In genomic region chr17:81838753-81839255, GRCh38 we compare ENCODE assay signal across 27 cellular contexts. TPM values are rescaled to one million over a fixed set of nuclear protein-coding genes. Genes with fewer than 3 reads are reported as not detected.
DNase-seq lines count a peak whose midpoint lies in the region; ATAC-seq, FAIRE-seq and TF ChIP-seq lines count a peak whose summit lies in the region.
"Had no signal": no experiment of that assay in that cellular context is flagged by ENCODE, and none has a peak within 500 bp of the region (broad histone marks: within the 10 kb centered on the region; RNA-seq: fewer than 3 reads in every experiment).

No MANE protein-coding gene starts in this region.

- no peaks in the 10 kb centered on the region for H3K4me1 Mint-ChIP-seq in activated naive CD8-positive, alpha-beta T cell treated with anti-CD3 and anti-CD28 coated beads for 36 hours

- H3K36me3 ChIP-seq in HEK293 (ENCODE audit: control insufficient read depth in 2 of 2, insufficient read depth in 1 of 2, low read length in 2 of 2): peaks cover 0 to 19% of the 10 kb centered on the region in 2 experiments; a peak in 2 of 3 replicates
- peaks cover 12% of the 10 kb centered on the region; the same call in 2 of the 3 replicates for H3K36me3 ChIP-seq in K562 (ENCODE audit: control insufficient read depth, insufficient read depth, low read length)
- H3K36me3 ChIP-seq in psoas muscle (ENCODE audit: insufficient read depth in 1 of 2, low read depth in 1 of 2): peaks cover 3 to 15% of the 10 kb centered on the region in 2 donors
- H3K36me3 ChIP-seq: colonic mucosa had no signal

- H3K36me3 Mint-ChIP-seq in activated naive CD8-positive, alpha-beta T cell treated with anti-CD3 and anti-CD28 coated beads for 36 hours: peaks cover 6% of the 10 kb centered on the region

- H3K9me1 ChIP-seq in K562 (ENCODE audit: control insufficient read depth, insufficient read depth, low read length): no peaks in the 10 kb centered on the region

- no peak overlapping the region for H3K27ac Mint-ChIP-seq in activated naive CD8-positive, alpha-beta T cell treated with anti-CD3 and anti-CD28 coated beads for 36 hours
- H3K27ac Mint-ChIP-seq: CD8-positive, alpha-beta memory T cell; naive thymus-derived CD4-positive, alpha-beta T cell; T-helper 1 cell treated with Interleukin-12 subunit alpha and Interleukin-12 subunit beta and Interleukin-4 antibody, amounts not matched to agents 30 μg/mL and 1 μg/mL, for 36 hours had no signal

- in situ Hi-C loops in K562 (cut with MboI): no loop called here

- H3K4me3 Mint-ChIP-seq in activated naive CD8-positive, alpha-beta T cell treated with anti-CD3 and anti-CD28 coated beads for 36 hours: no peak overlapping the region
- H3K4me3 Mint-ChIP-seq: CD8-positive, alpha-beta memory T cell; naive thymus-derived CD4-positive, alpha-beta T cell; T-helper 1 cell treated with Interleukin-12 subunit alpha and Interleukin-12 subunit beta and Interleukin-4 antibody, amounts not matched to agents 30 μg/mL and 1 μg/mL, for 36 hours had no signal

- intact Hi-C loops in K562 (cut with micrococcal nuclease) (no loop called here), psoas muscle (cut with DNase I) (no loop called here)

- H2AFZ ChIP-seq in K562 (ENCODE audit: low read depth, low read length): peak overlapping the region; percentile 73
- H2AFZ ChIP-seq: PC-9 had no signal

- TF ChIP-seq EP300 in K562 (IDR thresholded peaks at IDR 0.05; ENCODE audit: low read length): no peak

- DNase-seq in K562 (ENCODE audit: extremely low read depth in 1 of 4, low spot score in 3 of 4): no peak
- DNase-seq in psoas muscle: no peak
- no peak for DNase-seq in GM03348 (ENCODE audit: low spot score)
- no peak for DNase-seq in activated naive CD8-positive, alpha-beta T cell treated with anti-CD3 and anti-CD28 coated beads for 36 hours
- DNase-seq: activated CD4-positive, alpha-beta T cell treated with anti-CD3 and anti-CD28 coated beads, Interleukin-2, amount 50 U/mL, for 4 hours; activated effector memory CD4-positive, alpha-beta T cell treated with Interleukin-2 at 50 U/mL for 16 hours; brain microvascular endothelial cell; CD8-positive, alpha-beta memory T cell; colonic mucosa; KBM-7; left cardiac atrium; mesenchymal stem cell; naive thymus-derived CD4-positive, alpha-beta T cell; NCI-H1930; NCI-H2227 treated with DMSO at 0.1 percent for 48 hours; NCI-H748 treated with DMSO at 0.1 percent for 48 hours; PC-9; stimulated activated CD4-positive, alpha-beta T cell treated with anti-CD3 and anti-CD28 coated beads, Interleukin-4, amount 100 ng/mL, for 1 hour; stimulated activated naive CD8-positive, alpha-beta T cell treated with anti-CD3 and anti-CD28 coated beads, Interleukin-15, Interleukin-2, amounts not matched to agents 100 U/mL and 50 U/mL, for 24 hours; transverse colon had no signal

- TF ChIP-seq CTCF in HEK293 (tag by site-specific recombination; IDR thresholded peaks at IDR 0.05) (no peak), K562 (IDR thresholded peaks at IDR 0.05 in 2 of 3, conservative IDR thresholded peaks at IDR 0.05 in 1 of 3; ENCODE audit: insufficient read depth in 2 of 3, low read depth in 1 of 3, low read length in 3 of 3) (no peak), psoas muscle (IDR thresholded peaks at IDR 0.05) (no peak)

- TF ChIP-seq RAD21 in K562 (CRISPR knock-in tag; conservative IDR thresholded peaks at IDR 0.05 in 1 of 2, IDR thresholded peaks at IDR 0.05 in 1 of 2): no peak

- H3K4me1 ChIP-seq in HEK293 (ENCODE audit: control insufficient read depth, insufficient read depth, low read length): no peaks in the 10 kb centered on the region
- H3K4me1 ChIP-seq in K562 (replicated peaks in 1 of 2; ENCODE audit: control insufficient read depth in 2 of 2, insufficient read depth in 2 of 2, low read length in 2 of 2): peaks cover 14 to 59% of the 10 kb centered on the region in 2 experiments; a peak in 4 of 5 replicates
- H3K4me1 ChIP-seq in psoas muscle: peaks cover 70% of the 10 kb centered on the region
- H3K4me1 ChIP-seq: colonic mucosa had no signal

- H3K27ac ChIP-seq in HEK293 (ENCODE audit: extremely low read depth, low read depth, low read length) (no peak overlapping the region), K562 (ENCODE audit: extremely low read depth, low read depth, low read length) (no peak overlapping the region), psoas muscle (peak overlapping the region; percentile 98)
- H3K27ac ChIP-seq: brain microvascular endothelial cell, colonic mucosa, PC-9, transverse colon had no signal

- 30% methylated on average over 15 of the region's 17 CpGs for WGBS in K562 (ENCODE audit: insufficient coverage, low coverage, missing lambda C conversion rate)
- WGBS in psoas muscle, 3 donors: 16 to 23% (median 18%) methylated on average over 17 of the region's 17 CpGs

- H3K27me3 ChIP-seq in K562 (ENCODE audit: control insufficient read depth in 2 of 2, insufficient read depth in 2 of 2, low read length in 2 of 2) (no peaks in the 10 kb centered on the region), psoas muscle (ENCODE audit: insufficient read depth in 3 of 3, low read length in 2 of 3) (no peaks in the 10 kb centered on the region)
- H3K27me3 ChIP-seq: brain microvascular endothelial cell, colonic mucosa, transverse colon had no signal

- no peaks in the 10 kb centered on the region for H3K27me3 Mint-ChIP-seq in activated naive CD8-positive, alpha-beta T cell treated with anti-CD3 and anti-CD28 coated beads for 36 hours
- H3K27me3 Mint-ChIP-seq: naive thymus-derived CD4-positive, alpha-beta T cell had no signal

- peak; percentile 32 for FAIRE-seq in K562 (lab: Jason Lieb, UNC)
- FAIRE-seq: endometrium, H54 had no signal

- H3K4me2 ChIP-seq in K562 (ENCODE audit: insufficient read depth, low read length): no peak overlapping the region; the same call in 1 of the 2 replicates
- H3K4me2 ChIP-seq: PC-9, smooth muscle cell had no signal

- peaks cover 12% of the 10 kb centered on the region for H4K20me1 ChIP-seq in K562 (replicated peaks; ENCODE audit: control insufficient read depth, insufficient read depth, low read length)

- ATAC-seq in K562 (no peak), psoas muscle (no peak), GM19463 (IDR thresholded peaks at IDR 0.05; ENCODE audit: unreplicated experiment) (no peak)
- ATAC-seq: left cardiac atrium; naive thymus-derived CD4-positive, alpha-beta T cell; stimulated activated naive CD8-positive, alpha-beta T cell treated with anti-CD3 and anti-CD28 coated beads, Interleukin-15, Interleukin-2, amounts not matched to agents 100 U/mL and 50 U/mL, for 24 hours had no signal

- no peaks in the 10 kb centered on the region for H3K9me3 Mint-ChIP-seq in activated naive CD8-positive, alpha-beta T cell treated with anti-CD3 and anti-CD28 coated beads for 36 hours
- H3K9me3 Mint-ChIP-seq: CD8-positive, alpha-beta memory T cell; naive thymus-derived CD4-positive, alpha-beta T cell; T-helper 1 cell treated with Interleukin-12 subunit alpha and Interleukin-12 subunit beta and Interleukin-4 antibody, amounts not matched to agents 30 μg/mL and 1 μg/mL, for 36 hours had no signal

- TF ChIP-seq POLR2A in K562 (conservative IDR thresholded peaks at IDR 0.05): no peak

- no peaks in the 10 kb centered on the region for H3K9me3 ChIP-seq in HEK293 (ENCODE audit: control insufficient read depth, insufficient read depth, low read depth, low read length)
- no peaks in the 10 kb centered on the region for H3K9me3 ChIP-seq in K562 (replicated peaks; ENCODE audit: control insufficient read depth, insufficient read depth, low read depth, low read length)
- no peaks in the 10 kb centered on the region for H3K9me3 ChIP-seq in psoas muscle
- H3K9me3 ChIP-seq: colonic mucosa, transverse colon had no signal

- BruUV-seq in K562 (replicated peaks; lab: Mats Ljungman, UMichigan): no TSS peak

- H3K9ac ChIP-seq in K562 (ENCODE audit: insufficient read depth in 1 of 2, low read depth in 2 of 2, low read length in 2 of 2): peak overlapping the region in 1 of 2 experiments; percentile 89; a peak in 2 of 4 replicates

- CTCF ChIA-PET in HEK293 (lab: Yijun Ruan, JAX) (no interaction called here), K562 (lab: Yijun Ruan, JAX; ENCODE audit: low intra/inter-chr PET ratio) (no interaction called here)

- H3K79me2 ChIP-seq in K562 (ENCODE audit: control insufficient read depth, insufficient read depth, low read length): peaks cover 9% of the 10 kb centered on the region; the same call in 2 of the 3 replicates

- H3K4me3 ChIP-seq in HEK293 (ENCODE audit: low read depth, low read length) (no peak overlapping the region), K562 (no peak overlapping the region), psoas muscle (peak overlapping the region; percentile 20)
- H3K4me3 ChIP-seq: colonic mucosa, PC-9, smooth muscle cell, transverse colon had no signal

- POLR2A ChIA-PET in HEK293 (lab: Yijun Ruan, JAX) (interaction anchor here (1.2 to 1.4 kb wide), 2 partner anchors 19 to 136 kb away, joined by 3 to 4 read pairs; partner anchors contain the start of gene MRPL12), K562 (lab: Yijun Ruan, JAX) (interaction anchor here (0.6 to 8.0 kb wide), 2 partner anchors 15 to 274 kb away, joined by 3 to 85 read pairs; no protein-coding TSS in a partner anchor)

RNA-seq across cellular contexts. Expression of gene PPP1R27, which starts 4.0 kb away (rescaled TPM):
- 0.65 TPM in 1 of 2 replicates, not detected in the other for total RNA-seq in K562 (2011; cell fraction: chromatin; rRNA removed; ENCODE audit: low replicate concordance)
- total RNA-seq in K562 (2011; cell fraction: nucleolus; rRNA removed): 2.4 and 3.2 TPM in 2 replicates
- total RNA-seq in K562 (2011; cell fraction: nucleoplasm; rRNA removed): 0.81 and 0.99 TPM in 2 replicates
- total RNA-seq in K562 (2014; rRNA removed): 6.2 and 6.9 TPM in 2 replicates
- 0.26 and 0.29 TPM in 2 replicates for total RNA-seq in K562 (2014; rRNA removed; fragmentation: Illumina TruSeq; extraction: Trizol)
- 0.47 and 0.68 TPM in 2 replicates for total RNA-seq in K562 (2015; rRNA removed; fragmentation: Illumina TruSeq; extraction: Trizol)
- 2.1 and 2.3 TPM in 2 replicates for total RNA-seq in K562 (2021)
- polyA plus RNA-seq in K562 (2011; rRNA removed): 1.2 and 1.5 TPM in 2 replicates
- 1.9 and 10.6 TPM in 2 replicates for polyA plus RNA-seq in K562 (2011; cell fraction: cytosol; rRNA removed)
- polyA plus RNA-seq in K562 (2011; cell fraction: nucleus; rRNA removed): 0.65 and 2.8 TPM in 2 replicates
- polyA plus RNA-seq in K562 (2012): 0.32 and 2.5 TPM in 2 replicates
- polyA plus RNA-seq in K562 (2014; fragmentation: Illumina TruSeq; extraction: Trizol): 0.95 and 2.1 TPM in 2 replicates
- not detected for polyA plus RNA-seq in K562 (2014; fragmentation: Nextera tagmentation; extraction: Ambion mirVana)
- 4.2 and 5.2 TPM in 2 replicates for polyA plus RNA-seq in K562 (2014; rRNA removed)
- polyA minus RNA-seq in K562 (2011; rRNA and poly(A)+ RNA removed): 1.6 TPM in 1 of 2 replicates, not detected in the other
- 2.7 TPM in 1 of 2 replicates, not detected in the other for polyA minus RNA-seq in K562 (2011; cell fraction: cytosol; rRNA and poly(A)+ RNA removed)
- polyA minus RNA-seq in K562 (2011; cell fraction: nucleus; rRNA and poly(A)+ RNA removed): 0.40 TPM in 1 of 2 replicates, not detected in the other
- 1,000 to 10,000 TPM in 3 of 4 donors, 100 to 1,000 TPM in 1; 976 to 2,217 (median 1,286) TPM for total RNA-seq in psoas muscle
- polyA plus RNA-seq in psoas muscle: 100 to 1,000 TPM; 296 to 661 (median 603) TPM
- total RNA-seq in activated naive CD8-positive, alpha-beta T cell treated with anti-CD3 and anti-CD28 coated beads for 36 hours: not detected
- total RNA-seq: CD8-positive, alpha-beta memory T cell; colonic mucosa; left cardiac atrium; naive thymus-derived CD4-positive, alpha-beta T cell; PC-9; posterior vena cava had no signal
- polyA plus RNA-seq: CD8-positive, alpha-beta memory T cell had no signal

RNA-seq across cellular contexts. Expression of gene MCRIP1, which starts 5.7 kb away (rescaled TPM):
- 12.2 and 29.2 TPM in 2 replicates for total RNA-seq in K562 (2011; cell fraction: chromatin; rRNA removed; ENCODE audit: low replicate concordance)
- total RNA-seq in K562 (2011; cell fraction: nucleolus; rRNA removed): 23.2 and 24.1 TPM in 2 replicates
- 15.3 and 17.0 TPM in 2 replicates for total RNA-seq in K562 (2011; cell fraction: nucleoplasm; rRNA removed)
- total RNA-seq in K562 (2014; rRNA removed): 35.8 and 45.4 TPM in 2 replicates
- total RNA-seq in K562 (2014; rRNA removed; fragmentation: Illumina TruSeq; extraction: Trizol): 1.5 and 1.7 TPM in 2 replicates
- 21.5 and 25.4 TPM in 2 replicates for total RNA-seq in K562 (2015; rRNA removed; fragmentation: Illumina TruSeq; extraction: Trizol)
- total RNA-seq in K562 (2021): 32.8 and 36.0 TPM in 2 replicates
- polyA plus RNA-seq in K562 (2011; rRNA removed): 9.7 and 14.8 TPM in 2 replicates
- 25.9 and 79.2 TPM in 2 replicates for polyA plus RNA-seq in K562 (2011; cell fraction: cytosol; rRNA removed)
- 19.1 and 36.8 TPM in 2 replicates for polyA plus RNA-seq in K562 (2011; cell fraction: nucleus; rRNA removed)
- 21.3 and 72.4 TPM in 2 replicates for polyA plus RNA-seq in K562 (2012)
- 6.6 and 24.6 TPM in 2 replicates for polyA plus RNA-seq in K562 (2014; fragmentation: Illumina TruSeq; extraction: Trizol)
- 1 to 10 TPM in 1 of 2 experiments, under 1 TPM in 1; 0.39 to 1.4 TPM for polyA plus RNA-seq in K562 (2014; fragmentation: Nextera tagmentation; extraction: Ambion mirVana)
- polyA plus RNA-seq in K562 (2014; rRNA removed): 24.0 and 35.5 TPM in 2 replicates
- polyA minus RNA-seq in K562 (2011; rRNA and poly(A)+ RNA removed): 2.3 and 3.0 TPM in 2 replicates
- polyA minus RNA-seq in K562 (2011; cell fraction: cytosol; rRNA and poly(A)+ RNA removed): 14.8 and 15.9 TPM in 2 replicates
- 3.0 and 4.7 TPM in 2 replicates for polyA minus RNA-seq in K562 (2011; cell fraction: nucleus; rRNA and poly(A)+ RNA removed)
- total RNA-seq in psoas muscle: 10 to 100 TPM; 20.5 to 47.6 (median 25.7) TPM
- polyA plus RNA-seq in psoas muscle: 100 to 1,000 TPM in 1 of 3 donors, 10 to 100 TPM in 2; 45.1 to 187 (median 57.1) TPM
- 10 to 100 TPM; 45.4 to 48.4 TPM for total RNA-seq in activated naive CD8-positive, alpha-beta T cell treated with anti-CD3 and anti-CD28 coated beads for 36 hours

RNA-seq across cellular contexts. Expression of gene P4HB, which starts 21.5 kb away (rescaled TPM):
- 722 and 1,069 TPM in 2 replicates for total RNA-seq in K562 (2011; cell fraction: chromatin; rRNA removed; ENCODE audit: low replicate concordance)
- total RNA-seq in K562 (2011; cell fraction: nucleolus; rRNA removed): 564 and 610 TPM in 2 replicates
- total RNA-seq in K562 (2011; cell fraction: nucleoplasm; rRNA removed): 598 and 659 TPM in 2 replicates
- total RNA-seq in K562 (2014; rRNA removed) (587 and 588 TPM in 2 replicates), K562 (2014; rRNA removed; fragmentation: Illumina TruSeq; extraction: Trizol) (296 and 325 TPM in 2 replicates), K562 (2015; rRNA removed; fragmentation: Illumina TruSeq; extraction: Trizol) (404 and 420 TPM in 2 replicates), K562 (2021) (437 and 446 TPM in 2 replicates), psoas muscle (100 to 1,000 TPM; 244 to 361 (median 296) TPM)
- polyA plus RNA-seq in K562 (2011; rRNA removed) (75.9 and 116 TPM in 2 replicates), K562 (2014; fragmentation: Illumina TruSeq; extraction: Trizol) (645 and 729 TPM in 2 replicates), K562 (2014; fragmentation: Nextera tagmentation; extraction: Ambion mirVana) (10 to 100 TPM in 1 of 2 experiments, 1 to 10 TPM in 1; 4.4 to 14.9 TPM), K562 (2014; rRNA removed) (181 and 191 TPM in 2 replicates), psoas muscle (100 to 1,000 TPM; 236 to 384 (median 267) TPM)
- 46.6 and 61.5 TPM in 2 replicates for polyA plus RNA-seq in K562 (2011; cell fraction: cytosol; rRNA removed)
- polyA plus RNA-seq in K562 (2011; cell fraction: nucleus; rRNA removed): 192 and 245 TPM in 2 replicates
- polyA plus RNA-seq in K562 (2012): 600 and 818 TPM in 2 replicates
- 66.8 and 103 TPM in 2 replicates for polyA minus RNA-seq in K562 (2011; rRNA and poly(A)+ RNA removed)
- polyA minus RNA-seq in K562 (2011; cell fraction: cytosol; rRNA and poly(A)+ RNA removed): 123 and 191 TPM in 2 replicates
- 89.0 and 193 TPM in 2 replicates for polyA minus RNA-seq in K562 (2011; cell fraction: nucleus; rRNA and poly(A)+ RNA removed)
- 100 to 1,000 TPM; 395 to 405 TPM for total RNA-seq in activated naive CD8-positive, alpha-beta T cell treated with anti-CD3 and anti-CD28 coated beads for 36 hours

RNA-seq across cellular contexts. Expression of gene ARHGDIA, which starts 32.3 kb away (rescaled TPM):
- 54.5 and 180 TPM in 2 replicates for total RNA-seq in K562 (2011; cell fraction: chromatin; rRNA removed; ENCODE audit: low replicate concordance)
- total RNA-seq in K562 (2011; cell fraction: nucleolus; rRNA removed): 155 and 173 TPM in 2 replicates
- total RNA-seq in K562 (2011; cell fraction: nucleoplasm; rRNA removed): 62.4 and 82.4 TPM in 2 replicates
- 110 and 146 TPM in 2 replicates for total RNA-seq in K562 (2014; rRNA removed)
- 39.8 and 58.3 TPM in 2 replicates for total RNA-seq in K562 (2014; rRNA removed; fragmentation: Illumina TruSeq; extraction: Trizol)
- 105 and 107 TPM in 2 replicates for total RNA-seq in K562 (2015; rRNA removed; fragmentation: Illumina TruSeq; extraction: Trizol)
- total RNA-seq in K562 (2021): 321 and 340 TPM in 2 replicates
- 23.4 and 33.4 TPM in 2 replicates for polyA plus RNA-seq in K562 (2011; rRNA removed)
- 25.4 and 72.4 TPM in 2 replicates for polyA plus RNA-seq in K562 (2011; cell fraction: cytosol; rRNA removed)
- polyA plus RNA-seq in K562 (2011; cell fraction: nucleus; rRNA removed): 85.3 and 131 TPM in 2 replicates
- polyA plus RNA-seq in K562 (2012): 235 and 249 TPM in 2 replicates
- 129 and 227 TPM in 2 replicates for polyA plus RNA-seq in K562 (2014; fragmentation: Illumina TruSeq; extraction: Trizol)
- polyA plus RNA-seq in K562 (2014; fragmentation: Nextera tagmentation; extraction: Ambion mirVana): 10 to 100 TPM in 1 of 2 experiments, 1 to 10 TPM in 1; 9.6 to 11.2 TPM
- 97.6 and 114 TPM in 2 replicates for polyA plus RNA-seq in K562 (2014; rRNA removed)
- 8.6 and 11.9 TPM in 2 replicates for polyA minus RNA-seq in K562 (2011; rRNA and poly(A)+ RNA removed)
- 45.1 and 68.4 TPM in 2 replicates for polyA minus RNA-seq in K562 (2011; cell fraction: cytosol; rRNA and poly(A)+ RNA removed)
- 61.9 and 68.2 TPM in 2 replicates for polyA minus RNA-seq in K562 (2011; cell fraction: nucleus; rRNA and poly(A)+ RNA removed)
- total RNA-seq in psoas muscle: 100 to 1,000 TPM in 3 of 4 donors, 10 to 100 TPM in 1; 88.3 to 192 (median 160) TPM
- 100 to 1,000 TPM in 2 of 3 donors, 10 to 100 TPM in 1; 79.1 to 268 (median 100) TPM for polyA plus RNA-seq in psoas muscle
- 100 to 1,000 TPM; 556 to 594 TPM for total RNA-seq in activated naive CD8-positive, alpha-beta T cell treated with anti-CD3 and anti-CD28 coated beads for 36 hours

RNA-seq across cellular contexts. Expression of gene GCGR, which starts 34.9 kb away (rescaled TPM):
- not detected in 2 replicates for total RNA-seq in K562 (2011; cell fraction: chromatin; rRNA removed; ENCODE audit: low replicate concordance)
- total RNA-seq in K562 (2011; cell fraction: nucleolus; rRNA removed): not detected in 2 replicates
- total RNA-seq in K562 (2011; cell fraction: nucleoplasm; rRNA removed): not detected in 2 replicates
- total RNA-seq in K562 (2014; rRNA removed) (not detected in 2 replicates), K562 (2014; rRNA removed; fragmentation: Illumina TruSeq; extraction: Trizol) (not detected in 2 replicates), K562 (2015; rRNA removed; fragmentation: Illumina TruSeq; extraction: Trizol) (not detected in 2 replicates), K562 (2021) (not detected in 2 replicates), psoas muscle (not detected)
- polyA plus RNA-seq in K562 (2011; rRNA removed) (not detected in 2 replicates), K562 (2014; fragmentation: Illumina TruSeq; extraction: Trizol) (not detected in 2 replicates), K562 (2014; fragmentation: Nextera tagmentation; extraction: Ambion mirVana) (not detected), K562 (2014; rRNA removed) (not detected in 2 replicates), psoas muscle (under 1 TPM in 2 of 3 donors, not detected in 1; 0.03 to 0.08 TPM)
- polyA plus RNA-seq in K562 (2011; cell fraction: cytosol; rRNA removed): not detected in 2 replicates
- polyA plus RNA-seq in K562 (2011; cell fraction: nucleus; rRNA removed): not detected in 2 replicates
- not detected in 2 replicates for polyA plus RNA-seq in K562 (2012)
- not detected in 2 replicates for polyA minus RNA-seq in K562 (2011; rRNA and poly(A)+ RNA removed)
- polyA minus RNA-seq in K562 (2011; cell fraction: cytosol; rRNA and poly(A)+ RNA removed): not detected in 2 replicates
- polyA minus RNA-seq in K562 (2011; cell fraction: nucleus; rRNA and poly(A)+ RNA removed): not detected in 2 replicates
- total RNA-seq in activated naive CD8-positive, alpha-beta T cell treated with anti-CD3 and anti-CD28 coated beads for 36 hours: not detected
- total RNA-seq: CD8-positive, alpha-beta memory T cell; colonic mucosa; left cardiac atrium; naive thymus-derived CD4-positive, alpha-beta T cell; PC-9; posterior vena cava; smooth muscle cell had no signal
- polyA plus RNA-seq: CD8-positive, alpha-beta memory T cell; naive thymus-derived CD4-positive, alpha-beta T cell; smooth muscle cell had no signal

Comparison
In these comparisons a context has a peak if more than half of its experiments do, and no peak if none do; other contexts are left out.
1. RNA of gene PPP1R27, which starts 4.0 kb away (total RNA-seq): 976 to 2,217 TPM in psoas muscle; 0.26 to 6.9 TPM in K562 and not detected in activated naive CD8-positive, alpha-beta T cell treated with anti-CD3 and anti-CD28 coated beads for 36 hours; every median in the first group is over 100 times any median in the second.
2. Of the 44 proteins assayed by ChIP-seq in both K562 and HEK293: peak only in K562: none; only in HEK293: ZBTB17; in both: none; in neither: 43.